In the genomic region with DNA sequence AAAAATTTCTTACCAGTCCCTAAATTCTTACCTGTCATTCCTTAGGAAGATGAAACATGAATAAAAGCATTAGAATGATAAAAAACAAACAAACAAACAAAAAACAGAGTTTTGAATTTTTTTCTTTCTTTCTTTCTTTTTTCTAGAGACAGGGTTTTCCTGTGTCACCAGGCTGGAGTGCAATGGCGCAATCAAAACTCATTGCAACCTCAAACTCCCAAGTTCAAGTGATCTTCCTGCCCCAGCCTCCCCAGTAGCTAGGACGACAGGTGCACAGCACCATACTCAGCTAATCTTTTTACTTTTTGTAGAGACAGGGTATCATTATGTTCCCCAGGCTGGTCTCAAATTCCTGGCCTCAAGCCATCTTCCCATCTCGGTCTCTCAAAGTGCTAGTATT, we compare ENCODE assay signal across 16 cellular contexts. TPM values are rescaled to one million over a fixed set of nuclear protein-coding genes. Genes with fewer than 3 reads are reported as not detected.
A peak's percentile ranks its signal among the peaks of the same experiment; 100 is the strongest.
DNase-seq lines count a peak whose midpoint lies in the region; ATAC-seq, FAIRE-seq and TF ChIP-seq lines count a peak whose summit lies in the region.
"Had no signal": no experiment of that assay in that cellular context is flagged by ENCODE, and none has a peak within 500 bp of the region (broad histone marks: within the 10 kb centered on the region; RNA-seq: fewer than 3 reads in every experiment).

No MANE protein-coding gene starts in this region.

- TF ChIP-seq POLR2A in HepG2 (IDR thresholded peaks at IDR 0.05; ENCODE audit: insufficient read depth in 1 of 2, low read depth in 2 of 2, low read length in 2 of 2) = no peak
- no peak for TF ChIP-seq POLR2A in right lobe of liver (IDR thresholded peaks at IDR 0.05)

- ATAC-seq in HepG2 (no peak), right lobe of liver (no peak), HG03520 (IDR thresholded peaks at IDR 0.05; ENCODE audit: unreplicated experiment) (no peak)
- ATAC-seq: CD8-positive, alpha-beta T cell had no signal

- 97% methylated on average over 3 of the region's 3 CpGs for WGBS in HepG2 (ENCODE audit: low lambda C conversion rate)
- WGBS in right lobe of liver (ENCODE audit: insufficient coverage, low coverage, low lambda C conversion rate, missing lambda C conversion rate) = 87% methylated on average over 3 of the region's 3 CpGs

- peaks cover 3% of the 10 kb centered on the region for H3K79me2 ChIP-seq in HepG2 (ENCODE audit: insufficient read depth, low read length)

- H3K9me3 Mint-ChIP-seq in activated CD4-positive, alpha-beta memory T cell treated with anti-CD3 and anti-CD28 coated beads, Interleukin-2, amount 10 ng/mL, durations not matched to agents 7 days and 5 days = peaks cover 3% of the 10 kb centered on the region

- H3K27me3 ChIP-seq in HepG2 (ENCODE audit: control insufficient read depth in 1 of 2, insufficient read depth in 2 of 2, low read length in 2 of 2) (no peaks in the 10 kb centered on the region), right lobe of liver (no peaks in the 10 kb centered on the region), neutrophil (no peaks in the 10 kb centered on the region)
- H3K27me3 ChIP-seq: BLaER1 treated with 17β-estradiol and CSF1 and Interleukin-3, amounts not matched to agents 10 nM and 100 nM had no signal

- H2AFZ ChIP-seq in HepG2 (ENCODE audit: low read length) = no peak overlapping the region

- POLR2A ChIA-PET in HepG2 (lab: Yijun Ruan, JAX) = no interaction called here
- POLR2A ChIA-PET in activated CD4-positive, alpha-beta memory T cell treated with anti-CD3 and anti-CD28 coated beads, Interleukin-2, amount 10 ng/mL, durations not matched to agents 7 days and 5 days (lab: Charles Lee) = interaction anchor here (1.0 kb wide), 1 partner anchor 25 kb away, joined by 3 read pairs; no protein-coding TSS in a partner anchor

- TF ChIP-seq EP300 in HepG2 (IDR thresholded peaks at IDR 0.05; ENCODE audit: low read depth in 2 of 2, low read length in 2 of 2) (no peak), HepG2 (CRISPR knock-in tag; IDR thresholded peaks at IDR 0.05; ENCODE audit: borderline replicate concordance) (no peak)

- CTCF ChIA-PET in HepG2 (lab: Yijun Ruan, JAX; ENCODE audit: low intra/inter-chr PET ratio, low total read pairs) = no interaction called here
- CTCF ChIA-PET in activated CD4-positive, alpha-beta memory T cell treated with anti-CD3 and anti-CD28 coated beads, Interleukin-2, amount 10 ng/mL, durations not matched to agents 7 days and 5 days (lab: Charles Lee) = no interaction called here

- H3K27ac ChIP-seq in HepG2 (ENCODE audit: extremely low read length, insufficient read depth, low read length) (no peak overlapping the region), right lobe of liver (no peak overlapping the region), neutrophil (peak overlapping the region; percentile 71)
- H3K27ac ChIP-seq: BLaER1 treated with 17β-estradiol and CSF1 and Interleukin-3, amounts not matched to agents 10 nM and 100 nM had no signal

- peaks cover 5% of the 10 kb centered on the region for H3K4me1 Mint-ChIP-seq in activated CD4-positive, alpha-beta memory T cell treated with anti-CD3 and anti-CD28 coated beads, Interleukin-2, amount 10 ng/mL, durations not matched to agents 7 days and 5 days
- H3K4me1 Mint-ChIP-seq: B cell had no signal

- intact Hi-C loops in HepG2 (cut with micrococcal nuclease; ENCODE audit: unreplicated experiment) = no loop called here
- intact Hi-C loops in right lobe of liver (cut with DNase I) = no loop called here

- H3K9ac ChIP-seq in HepG2 (ENCODE audit: insufficient read depth, low read depth, low read length) = no peak overlapping the region
- H3K9ac ChIP-seq: BLaER1 treated with 17β-estradiol and CSF1 and Interleukin-3, amounts not matched to agents 10 nM and 100 nM had no signal

- no TSS peak for BruUV-seq in HepG2 (replicated peaks; lab: Mats Ljungman, UMichigan)

- no peaks in the 10 kb centered on the region for H3K27me3 Mint-ChIP-seq in activated CD4-positive, alpha-beta memory T cell treated with anti-CD3 and anti-CD28 coated beads, Interleukin-2, amount 10 ng/mL, durations not matched to agents 7 days and 5 days
- H3K27me3 Mint-ChIP-seq: B cell had no signal

- no peak for TF ChIP-seq RAD21 in HepG2 (CRISPR knock-in tag; IDR thresholded peaks at IDR 0.05)

- FAIRE-seq in HepG2 (lab: Jason Lieb, UNC) = no peak
- FAIRE-seq: H1 had no signal

- H3K36me3 ChIP-seq in HepG2 (replicated peaks in 1 of 2; ENCODE audit: control insufficient read depth in 1 of 2, insufficient read depth in 2 of 2, low read length in 2 of 2) (peaks cover 1 to 16% of the 10 kb centered on the region in 2 experiments; a peak in 3 of 5 replicates), right lobe of liver (peaks cover 0 to 37% (median 6%) of the 10 kb centered on the region in 4 donors), neutrophil (peaks cover 70% of the 10 kb centered on the region)

- H3K9me3 ChIP-seq in HepG2 (ENCODE audit: low read length) = no peaks in the 10 kb centered on the region
- no peaks in the 10 kb centered on the region for H3K9me3 ChIP-seq in right lobe of liver
- H3K9me3 ChIP-seq in neutrophil = no peaks in the 10 kb centered on the region
- H3K9me3 ChIP-seq: HAP-1 had no signal

- H3K4me3 ChIP-seq in HepG2 (replicated peaks in 1 of 3; ENCODE audit: insufficient read depth in 1 of 3, low read depth in 2 of 3, low read length in 3 of 3) (no peak overlapping the region), right lobe of liver (no peak overlapping the region), neutrophil (ENCODE audit: low read depth in 1 of 2, low read length in 1 of 2) (peak overlapping the region in 1 of 2 experiments; percentile 0)
- H3K4me3 ChIP-seq: BLaER1 treated with 17β-estradiol and CSF1 and Interleukin-3, amounts not matched to agents 10 nM and 100 nM; HAP-1 had no signal

- no peak overlapping the region for H3K4me3 Mint-ChIP-seq in activated CD4-positive, alpha-beta memory T cell treated with anti-CD3 and anti-CD28 coated beads, Interleukin-2, amount 10 ng/mL, durations not matched to agents 7 days and 5 days
- H3K4me3 Mint-ChIP-seq: B cell; CD8-positive, alpha-beta T cell had no signal

- no peaks in the 10 kb centered on the region for H4K20me1 ChIP-seq in HepG2 (ENCODE audit: insufficient read depth, low read length)

- peaks cover 37% of the 10 kb centered on the region for H3K36me3 Mint-ChIP-seq in activated CD4-positive, alpha-beta memory T cell treated with anti-CD3 and anti-CD28 coated beads, Interleukin-2, amount 10 ng/mL, durations not matched to agents 7 days and 5 days (ENCODE audit: low read depth)

- H3K4me1 ChIP-seq in HepG2 (ENCODE audit: insufficient read depth, low read length) = peaks cover 10% of the 10 kb centered on the region
- H3K4me1 ChIP-seq in right lobe of liver = no peaks in the 10 kb centered on the region
- H3K4me1 ChIP-seq in neutrophil (ENCODE audit: control insufficient read depth in 1 of 2, insufficient read depth in 1 of 2, low read depth in 1 of 2, low read length in 1 of 2) = peaks cover 20 to 22% of the 10 kb centered on the region in 2 experiments
- H3K4me1 ChIP-seq: HAP-1 had no signal

- no peak overlapping the region for H3K27ac Mint-ChIP-seq in activated CD4-positive, alpha-beta memory T cell treated with anti-CD3 and anti-CD28 coated beads, Interleukin-2, amount 10 ng/mL, durations not matched to agents 7 days and 5 days
- H3K27ac Mint-ChIP-seq: B cell; CD8-positive, alpha-beta T cell had no signal

- no peak overlapping the region for H3K4me2 ChIP-seq in HepG2 (ENCODE audit: low read depth, low read length)
- H3K4me2 ChIP-seq: BLaER1 treated with 17β-estradiol and CSF1 and Interleukin-3, amounts not matched to agents 10 nM and 100 nM had no signal

- TF ChIP-seq CTCF in HepG2 (CRISPR knock-in tag; IDR thresholded peaks at IDR 0.05) (no peak), right lobe of liver (IDR thresholded peaks at IDR 0.05) (no peak), neutrophil (IDR thresholded peaks at IDR 0.05) (no peak)

- in situ Hi-C loops in HepG2 (cut with HindIII; ENCODE audit: extremely low pct_ligation_motif_present, low pct_unique_long_range_greater_than_20kb) = no loop called here

- DNase-seq in HepG2 (ENCODE audit: low spot score) (no peak), right lobe of liver (no peak), MV-4-11 (lab: John Stamatoyannopoulos, UW) (peak; percentile 23), SHP77 (lab: John Stamatoyannopoulos, UW) (no peak)
- DNase-seq in activated CD4-positive, alpha-beta memory T cell treated with anti-CD3 and anti-CD28 coated beads, Interleukin-2, amount 10 ng/mL, durations not matched to agents 7 days and 5 days = no peak
- DNase-seq: 8988T; Calu3; CD8-positive, alpha-beta T cell; DMS79 treated with DMSO at 0.1 percent for 48 hours; GF-D8 had no signal

TF ChIP-seq in HepG2, 621 proteins besides CTCF, POLR2A, EP300 and RAD21 (continues in another document):
- peak; percentile 50; the same call in 1 of the 2 replicates for TF ChIP-seq CEBPB (IDR thresholded peaks at IDR 0.05; ENCODE audit: borderline replicate concordance, low read depth, low read length)
- no peak for TF ChIP-seq DNMT1 (CRISPR knock-in tag; IDR thresholded peaks at IDR 0.05)

RNA-seq across cellular contexts. Expression of a gene that starts 26.5 kb away (rescaled TPM):
- total RNA-seq in HepG2 (2016; rRNA removed; fragmentation: Illumina TruSeq; extraction: Trizol) (40.6 and 51.5 TPM in 2 replicates), right lobe of liver (10 to 100 TPM; 17.3 to 39.2 (median 32.4) TPM)
- total RNA-seq in HepG2 (2016; cell fraction: cytosol; rRNA removed; fragmentation: Illumina TruSeq; extraction: Trizol; ENCODE audit: low read depth) = 14.0 and 14.6 TPM in 2 replicates
- total RNA-seq in HepG2 (2016; cell fraction: insoluble cytoplasmic fraction; rRNA removed; fragmentation: Illumina TruSeq; extraction: Trizol) = 41.6 and 53.9 TPM in 2 replicates
- total RNA-seq in HepG2 (2016; cell fraction: membrane; rRNA removed; fragmentation: Illumina TruSeq; extraction: Trizol) = 20.7 and 21.7 TPM in 2 replicates
- total RNA-seq in HepG2 (2016; cell fraction: nucleus; rRNA removed; fragmentation: Illumina TruSeq; extraction: Trizol) = 45.1 and 47.6 TPM in 2 replicates
- 53.3 and 55.2 TPM in 2 replicates for polyA plus RNA-seq in HepG2 (2011; rRNA removed)
- 31.0 and 44.8 TPM in 2 replicates for polyA plus RNA-seq in HepG2 (2011; cell fraction: cytosol; rRNA removed)
- polyA plus RNA-seq in HepG2 (2011; cell fraction: nucleus; rRNA removed) = 26.5 and 38.0 TPM in 2 replicates
- polyA plus RNA-seq in HepG2 (2012) = 47.1 and 62.0 TPM in 2 replicates
- 4.3 and 4.4 TPM in 2 replicates for polyA plus RNA-seq in HepG2 (2016; cell fraction: cytosol; fragmentation: Illumina TruSeq; extraction: Trizol; ENCODE audit: low read depth)
- polyA plus RNA-seq in HepG2 (2016; cell fraction: insoluble cytoplasmic fraction; fragmentation: Illumina TruSeq; extraction: Trizol; ENCODE audit: low read depth) = 49.2 and 49.9 TPM in 2 replicates
- 12.7 and 13.5 TPM in 2 replicates for polyA plus RNA-seq in HepG2 (2016; cell fraction: membrane; fragmentation: Illumina TruSeq; extraction: Trizol; ENCODE audit: low read depth)
- 51.3 and 57.2 TPM in 2 replicates for polyA plus RNA-seq in HepG2 (2016; cell fraction: nucleus; fragmentation: Illumina TruSeq; extraction: Trizol; ENCODE audit: insufficient read depth, low read depth)
- polyA minus RNA-seq in HepG2 (2011; rRNA and poly(A)+ RNA removed; ENCODE audit: low replicate concordance) = 48.0 and 50.4 TPM in 2 replicates
- 38.7 and 41.0 TPM in 2 replicates for polyA minus RNA-seq in HepG2 (2011; cell fraction: cytosol; rRNA and poly(A)+ RNA removed)
- 71.3 and 106 TPM in 2 replicates for polyA minus RNA-seq in HepG2 (2011; cell fraction: nucleus; rRNA and poly(A)+ RNA removed)
- 10 to 100 TPM; 71.8 to 74.0 TPM for total RNA-seq in activated CD4-positive, alpha-beta memory T cell treated with anti-CD3 and anti-CD28 coated beads, Interleukin-2, amount 10 ng/mL, durations not matched to agents 7 days and 5 days
